Comparison of ENCODE assay signal across 11 cellular contexts in the genomic region with DNA sequence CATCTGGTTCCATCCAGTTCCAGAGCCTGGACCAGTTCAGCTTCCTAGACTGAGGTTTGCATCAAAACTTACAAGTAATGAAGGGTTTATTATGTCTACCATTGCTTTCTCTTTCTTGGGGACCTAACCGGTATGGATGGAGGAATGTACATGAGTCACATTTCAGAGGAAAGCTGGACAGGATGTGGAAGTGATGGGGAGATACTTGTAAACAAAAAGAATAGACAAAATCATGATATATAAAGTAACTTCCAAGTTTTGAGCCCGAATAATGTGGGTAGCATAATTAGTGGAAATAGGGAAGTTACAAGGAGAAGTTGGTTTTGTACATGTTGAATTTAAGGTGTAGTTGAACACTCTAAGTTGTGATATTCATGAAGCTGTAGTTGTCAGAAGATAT. TPM values are rescaled to one million over a fixed set of nuclear protein-coding genes. Genes with fewer than 3 reads are reported as not detected.
A peak's percentile ranks its signal among the peaks of the same experiment; 100 is the strongest.
DNase-seq lines count a peak whose midpoint lies in the region; ATAC-seq and TF ChIP-seq lines count a peak whose summit lies in the region.
"Had no signal": no experiment of that assay in that cellular context is flagged by ENCODE, and none has a peak within 500 bp of the region (broad histone marks: within the 10 kb centered on the region; RNA-seq: fewer than 3 reads in every experiment).

No MANE protein-coding gene starts in this region.

- H3K36me3 ChIP-seq in right lobe of liver = no peaks in the 10 kb centered on the region

- TF ChIP-seq POLR2A in right lobe of liver (IDR thresholded peaks at IDR 0.05) = no peak

- H3K4me1 Mint-ChIP-seq in activated T-cell treated with anti-CD3 and anti-CD28 coated beads, Interleukin-2, amount 50 U/mL, for 4 hours (ENCODE audit: low read depth) = peaks cover 17% of the 10 kb centered on the region

- H3K9me3 Mint-ChIP-seq in activated T-cell treated with anti-CD3 and anti-CD28 coated beads, Interleukin-2, amount 50 U/mL, for 4 hours = no peaks in the 10 kb centered on the region
- H3K9me3 Mint-ChIP-seq: natural killer cell had no signal

- in situ Hi-C loops in astrocyte of the spinal cord (cut with HindIII; ENCODE audit: low sequenced_read_pairs) = no loop called here

- H3K27me3 ChIP-seq in right lobe of liver = no peaks in the 10 kb centered on the region

- no peak overlapping the region for H3K4me3 Mint-ChIP-seq in activated T-cell treated with anti-CD3 and anti-CD28 coated beads, Interleukin-2, amount 50 U/mL, for 4 hours
- H3K4me3 Mint-ChIP-seq: natural killer cell had no signal

- H3K4me1 ChIP-seq in right lobe of liver = peaks cover 0 to 64% (median 24%) of the 10 kb centered on the region in 4 donors

- peak overlapping the region in 2 of 3 donors; percentile 66 to 73 for H3K27ac ChIP-seq in right lobe of liver

- intact Hi-C loops in right lobe of liver (cut with DNase I) = no loop called here

- 28% methylated on average over 2 of the region's 2 CpGs for WGBS in right lobe of liver (ENCODE audit: insufficient coverage, low coverage, low lambda C conversion rate, missing lambda C conversion rate)

- no peak for ATAC-seq in right lobe of liver
- ATAC-seq in activated T-cell treated with anti-CD3 and anti-CD28 coated beads, Interleukin-2, amount 50 U/mL, for 4 hours = no peak
- ATAC-seq in HG03342 (IDR thresholded peaks at IDR 0.05; ENCODE audit: unreplicated experiment) = no peak
- no peak for ATAC-seq in HG02970 (IDR thresholded peaks at IDR 0.05; ENCODE audit: low FRiP score, unreplicated experiment)

- DNase-seq in A172 (ENCODE audit: low spot score) (peak; percentile 57), HCEC 1CT (peak; percentile 60), astrocyte of the spinal cord (ENCODE audit: low read depth, low spot score) (peak; percentile 54), right lobe of liver (no peak), NCI-H82 treated with DMSO at 0.1 percent for 48 hours (lab: John Stamatoyannopoulos, UW; ENCODE audit: unreplicated experiment) (no peak)
- DNase-seq in activated T-cell treated with anti-CD3 and anti-CD28 coated beads, Interleukin-2, amount 50 U/mL, for 4 hours = no peak
- DNase-seq: activated T-cell treated with anti-CD3 and anti-CD28 coated beads for 4 hours, natural killer cell, NCI-H524 treated with DMSO at 0.1 percent for 48 hours had no signal

- TF ChIP-seq CTCF in astrocyte of the spinal cord (IDR thresholded peaks at IDR 0.05; ENCODE audit: low read depth, low read length) (no peak), right lobe of liver (IDR thresholded peaks at IDR 0.05) (no peak)

- H3K27me3 Mint-ChIP-seq in activated T-cell treated with anti-CD3 and anti-CD28 coated beads, Interleukin-2, amount 50 U/mL, for 4 hours (ENCODE audit: low read depth) = no peaks in the 10 kb centered on the region

- H3K36me3 Mint-ChIP-seq in activated T-cell treated with anti-CD3 and anti-CD28 coated beads, Interleukin-2, amount 50 U/mL, for 4 hours (ENCODE audit: insufficient read depth) = peaks cover 2% of the 10 kb centered on the region
- H3K36me3 Mint-ChIP-seq: natural killer cell had no signal

- H3K9me3 ChIP-seq in right lobe of liver = no peaks in the 10 kb centered on the region

- H3K4me3 ChIP-seq in astrocyte of the spinal cord (ENCODE audit: low read depth, low read length) (no peak overlapping the region), right lobe of liver (no peak overlapping the region)

RNA-seq across cellular contexts. Expression of a gene that starts 14.9 kb away (rescaled TPM):
- 8.0 and 10.8 TPM in 2 replicates for total RNA-seq in A172 (2014; rRNA removed; shearing (Covaris generic))
- total RNA-seq in right lobe of liver = 10 to 100 TPM; 34.2 to 67.4 (median 37.8) TPM
- total RNA-seq in activated T-cell treated with anti-CD3 and anti-CD28 coated beads, Interleukin-2, amount 50 U/mL, for 4 hours = 10 to 100 TPM in 2 of 3 donors, 1 to 10 TPM in 1; 9.0 to 13.0 (median 10.6) TPM

Comparison
In these comparisons a context has a peak if more than half of its experiments do, and no peak if none do; other contexts are left out.
1. DNase-seq: peak in A172 (single experiment), HCEC 1CT (single experiment) and astrocyte of the spinal cord (single experiment); none in right lobe of liver (0 of 3), activated T-cell treated with anti-CD3 and anti-CD28 coated beads, Interleukin-2, amount 50 U/mL, for 4 hours (single experiment) and NCI-H82 treated with DMSO at 0.1 percent for 48 hours (single experiment).